ENCODE assay signal across 8 cellular contexts in the genomic region with DNA sequence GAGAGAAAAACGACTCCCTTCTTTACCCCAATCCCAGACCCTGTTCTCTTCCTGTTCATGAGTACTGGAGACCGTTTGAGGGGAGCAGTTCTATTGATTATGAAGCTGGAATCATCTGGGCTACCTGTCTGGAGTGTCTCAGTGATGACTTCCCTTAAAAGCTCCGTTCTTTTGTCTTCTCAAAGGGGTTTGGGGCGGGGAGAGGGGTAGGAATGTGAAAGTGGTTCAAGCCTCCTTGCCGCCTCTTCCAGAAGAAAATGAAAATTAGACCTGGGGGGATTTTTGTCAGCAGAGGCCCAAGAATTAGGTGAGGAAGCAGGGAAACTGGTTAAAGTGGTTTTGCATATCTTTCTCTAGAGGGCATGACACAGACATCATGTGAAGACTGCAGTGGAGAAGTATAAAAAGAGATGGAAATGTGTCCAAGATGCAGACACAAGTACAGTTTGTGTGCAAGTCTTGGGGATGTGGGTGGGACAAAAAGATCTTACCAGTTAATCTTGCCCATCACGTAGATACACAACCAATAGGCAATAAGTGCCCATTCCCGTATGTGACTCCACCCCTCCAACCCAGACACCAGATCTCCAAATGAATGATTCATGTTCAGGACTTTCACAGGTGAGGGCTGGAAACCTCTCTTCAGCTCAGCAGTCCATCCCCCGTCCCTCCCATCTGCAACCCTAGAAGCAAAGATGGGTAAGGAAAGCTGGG. TPM values are rescaled to one million over a fixed set of nuclear protein-coding genes. Genes with fewer than 3 reads are reported as not detected.
DNase-seq lines count a peak whose midpoint lies in the region; ATAC-seq and TF ChIP-seq lines count a peak whose summit lies in the region.

No MANE protein-coding gene starts in this region.

- no peak for TF ChIP-seq CTCF in breast epithelium (IDR thresholded peaks at IDR 0.05)
- no peak for TF ChIP-seq CTCF in right lobe of liver (IDR thresholded peaks at IDR 0.05)

- H3K4me3 ChIP-seq in breast epithelium (peak overlapping the region; percentile 53 to 80 (median 61)), right lobe of liver (peak overlapping the region in 1 of 3 donors; percentile 28), urinary bladder (ENCODE audit: low read depth, low read length) (peak overlapping the region; percentile 4)

- H3K27ac ChIP-seq in breast epithelium (peak overlapping the region; percentile 81 to 92), right lobe of liver (no peak overlapping the region), urinary bladder (ENCODE audit: low read depth) (peak overlapping the region; percentile 49)

- H3K4me1 ChIP-seq in breast epithelium (peaks cover 0 to 3% of the 10 kb centered on the region in 2 donors), right lobe of liver (peaks cover 0 to 21% (median 3%) of the 10 kb centered on the region in 4 donors), urinary bladder (ENCODE audit: insufficient read depth) (no peaks in the 10 kb centered on the region)

- H3K36me3 ChIP-seq in breast epithelium, result no peaks in the 10 kb centered on the region
- no peaks in the 10 kb centered on the region for H3K36me3 ChIP-seq in right lobe of liver
- H3K36me3 ChIP-seq in urinary bladder (ENCODE audit: insufficient read depth), result no peaks in the 10 kb centered on the region

- no peaks in the 10 kb centered on the region for H3K9me3 ChIP-seq in breast epithelium
- no peaks in the 10 kb centered on the region for H3K9me3 ChIP-seq in right lobe of liver

- H3K27me3 ChIP-seq in breast epithelium, result no peaks in the 10 kb centered on the region
- H3K27me3 ChIP-seq in right lobe of liver, result no peaks in the 10 kb centered on the region

- TF ChIP-seq POLR2A in breast epithelium (IDR thresholded peaks at IDR 0.05) (no peak), right lobe of liver (IDR thresholded peaks at IDR 0.05) (peak; percentile 81)

- DNase-seq in NCI-H146 (lab: John Stamatoyannopoulos, UW), result peak; percentile 19
- no peak for DNase-seq in NCI-H146 treated with DMSO at 0.1 percent for 48 hours (lab: John Stamatoyannopoulos, UW; ENCODE audit: unreplicated experiment)
- DNase-seq in NCI-H226, result peak; percentile 77
- DNase-seq in breast epithelium (ENCODE audit: low spot score in 2 of 2), result no peak
- DNase-seq in right lobe of liver, result no peak
- no peak for DNase-seq in stimulated activated CD4-positive, alpha-beta T cell treated with anti-CD3 and anti-CD28 coated beads, Interleukin-2, amount 100 ng/mL, for 24 hours

- intact Hi-C loops in breast epithelium (cut with DNase I; ENCODE audit: low total_unique reads) (no loop called here), right lobe of liver (cut with DNase I) (no loop called here)

- ATAC-seq in right lobe of liver (peak in 1 of 4 donors; percentile 55), HG02981 (IDR thresholded peaks at IDR 0.05; ENCODE audit: unreplicated experiment) (no peak)

- WGBS in right lobe of liver (ENCODE audit: insufficient coverage, low coverage, low lambda C conversion rate, missing lambda C conversion rate), result 18% methylated on average over 8 of the region's 8 CpGs
- WGBS in urinary bladder, result 10% methylated on average over 8 of the region's 8 CpGs

RNA-seq across cellular contexts. Expression of a gene that starts 0.5 kb away (rescaled TPM):
- total RNA-seq in breast epithelium (10 to 100 TPM in 2 of 3 donors, 1 to 10 TPM in 1; 7.4 to 13.9 (median 13.8) TPM), right lobe of liver (1 to 10 TPM in 5 of 6 experiments, under 1 TPM in 1; 0.97 to 7.1 (median 3.6) TPM), urinary bladder (20.9 TPM)
- polyA plus RNA-seq in urinary bladder, result 15.2 TPM

RNA-seq across cellular contexts. Expression of a gene that starts 9.5 kb away (rescaled TPM):
- total RNA-seq in breast epithelium, result 1 to 10 TPM; 6.9 to 9.7 (median 7.4) TPM
- total RNA-seq in right lobe of liver, result 10 to 100 TPM in 5 of 6 experiments, 1 to 10 TPM in 1; 8.2 to 18.5 (median 12.2) TPM
- 16.8 TPM for total RNA-seq in urinary bladder
- 54.0 TPM for polyA plus RNA-seq in urinary bladder

RNA-seq across cellular contexts. Expression of a gene that starts 19.5 kb away (rescaled TPM):
- 1 to 10 TPM in 2 of 3 donors, under 1 TPM in 1; 0.32 to 3.6 (median 2.2) TPM for total RNA-seq in breast epithelium
- under 1 TPM; 0.12 to 0.50 (median 0.25) TPM for total RNA-seq in right lobe of liver
- 5.5 TPM for total RNA-seq in urinary bladder
- 7.3 TPM for polyA plus RNA-seq in urinary bladder

RNA-seq across cellular contexts. Expression of a gene that starts 37.8 kb away (rescaled TPM):
- 10 to 100 TPM; 29.5 to 34.0 (median 33.4) TPM for total RNA-seq in breast epithelium
- total RNA-seq in right lobe of liver, result 10 to 100 TPM in 3 of 6 experiments, 1 to 10 TPM in 3; 8.4 to 23.7 (median 9.5) TPM
- 11.4 TPM for total RNA-seq in urinary bladder
- 34.2 TPM for polyA plus RNA-seq in urinary bladder

Comparison
In these comparisons a context has a peak if more than half of its experiments do, and no peak if none do; other contexts are left out.
1. DNase-seq: peak in NCI-H146 (single experiment) and NCI-H226 (single experiment); none in NCI-H146 treated with DMSO at 0.1 percent for 48 hours (single experiment), breast epithelium (0 of 2), right lobe of liver (0 of 3) and stimulated activated CD4-positive, alpha-beta T cell treated with anti-CD3 and anti-CD28 coated beads, Interleukin-2, amount 100 ng/mL, for 24 hours (0 of 2).
2. H3K27ac ChIP-seq: peak in breast epithelium (2 of 2) and urinary bladder (single experiment); none in right lobe of liver (0 of 3).